Comparison of ENCODE assay signal across 18 cellular contexts in the genomic region with DNA sequence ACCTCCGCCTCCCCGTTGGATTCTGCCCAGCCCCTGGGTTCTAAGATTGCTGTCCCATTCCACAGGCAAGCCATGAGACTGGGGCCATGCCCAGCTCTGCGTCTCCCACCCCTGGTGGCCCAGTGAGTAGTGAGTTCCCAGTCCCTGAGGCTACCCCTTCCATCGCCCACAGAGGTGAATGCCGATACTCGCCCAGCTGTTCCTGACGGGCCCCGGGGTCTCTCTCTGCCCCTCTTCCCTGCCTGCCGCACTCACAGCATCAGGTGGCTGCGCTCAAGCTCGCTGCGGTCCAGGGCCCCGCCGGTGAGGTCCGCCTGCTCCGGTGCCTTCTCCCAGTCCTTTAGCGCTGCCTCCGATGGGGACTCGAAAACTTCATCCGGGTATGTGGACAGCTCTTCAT. TPM values are rescaled to one million over a fixed set of nuclear protein-coding genes. Genes with fewer than 3 reads are reported as not detected.
A peak's percentile ranks its signal among the peaks of the same experiment; 100 is the strongest.
DNase-seq lines count a peak whose midpoint lies in the region; ATAC-seq and TF ChIP-seq lines count a peak whose summit lies in the region.
"Had no signal": no experiment of that assay in that cellular context is flagged by ENCODE, and none has a peak within 500 bp of the region (broad histone marks: within the 10 kb centered on the region; RNA-seq: fewer than 3 reads in every experiment).

No MANE protein-coding gene starts in this region.

- H3K4me3 Mint-ChIP-seq in neural crest cell = no peak overlapping the region
- H3K4me3 Mint-ChIP-seq: CD14-positive monocyte; CD4-positive, alpha-beta memory T cell had no signal

- H3K4me3 ChIP-seq in GM06990 (replicated peaks; ENCODE audit: low read depth, low read length) = no peak overlapping the region
- H3K4me3 ChIP-seq: BLaER1, GM12878, GM23248, HAP-1 had no signal

- TF ChIP-seq CTCF in GM06990 (IDR thresholded peaks at IDR 0.05; ENCODE audit: insufficient read depth, low read length, poor library complexity, severe bottlenecking) = no peak
- TF ChIP-seq CTCF in neural crest cell (conservative IDR thresholded peaks at IDR 0.05) = no peak

- intact Hi-C loops in Right ventricle myocardium inferior (cut with DNase I) (no loop called here), cardiac septum (cut with DNase I) (no loop called here)

- peaks cover 4% of the 10 kb centered on the region for H3K27me3 Mint-ChIP-seq in neural crest cell (ENCODE audit: low read depth)

- DNase-seq in Right ventricle myocardium inferior (ENCODE audit: missing footprints) (peak; percentile 46), cardiac septum (ENCODE audit: low spot score) (no peak), GM06990 (ENCODE audit: extremely low read depth, insufficient read length) (peak; percentile 10), neural crest cell (ENCODE audit: low read depth, low spot score) (no peak), SK-N-DZ (ENCODE audit: low spot score) (no peak)
- DNase-seq: 8988T, DMS153, DMS79, GF-D8, GM23248, IMR-90 had no signal

- peak overlapping the region; percentile 50 for H3K27ac Mint-ChIP-seq in neural crest cell (ENCODE audit: unreplicated experiment)
- H3K27ac Mint-ChIP-seq: CD4-positive, alpha-beta memory T cell had no signal

- peaks cover 4% of the 10 kb centered on the region for H3K36me3 Mint-ChIP-seq in neural crest cell (ENCODE audit: low read depth)

- no peak for ATAC-seq in Right ventricle myocardium inferior
- ATAC-seq in HG03175 (IDR thresholded peaks at IDR 0.05; ENCODE audit: unreplicated experiment) = no peak
- ATAC-seq in GM21515 (IDR thresholded peaks at IDR 0.05; ENCODE audit: unreplicated experiment) = no peak
- ATAC-seq: GM12878 had no signal

- H3K36me3 ChIP-seq in GM06990 (ENCODE audit: control insufficient read depth, insufficient read depth, low read length) = peaks cover 10% of the 10 kb centered on the region

- no peaks in the 10 kb centered on the region for H3K27me3 ChIP-seq in GM06990 (replicated peaks; ENCODE audit: control insufficient read depth, insufficient read depth, low read length)
- H3K27me3 ChIP-seq: BLaER1 had no signal

- peaks cover 15% of the 10 kb centered on the region for H3K4me1 Mint-ChIP-seq in neural crest cell

- no peaks in the 10 kb centered on the region for H3K9me3 Mint-ChIP-seq in neural crest cell
- H3K9me3 Mint-ChIP-seq: CD14-positive monocyte had no signal

RNA-seq across cellular contexts. Expression of a gene that starts 8.7 kb away (rescaled TPM):
- total RNA-seq in Right ventricle myocardium inferior (80.7 TPM), cardiac septum (45.6 TPM), neural crest cell (79.1 and 85.6 TPM in 2 replicates)
- 82.8 and 118 TPM in 2 replicates for polyA plus RNA-seq in SK-N-DZ (2014; cell fraction: cytosol; rRNA removed)
- polyA plus RNA-seq in SK-N-DZ (2014; cell fraction: nucleus; rRNA removed) = 39.4 and 52.0 TPM in 2 replicates

RNA-seq across cellular contexts. Expression of a gene that starts 8.9 kb away (rescaled TPM):
- total RNA-seq in Right ventricle myocardium inferior (11.3 TPM), cardiac septum (9.2 TPM), neural crest cell (35.8 and 36.7 TPM in 2 replicates)
- 22.1 and 27.1 TPM in 2 replicates for polyA plus RNA-seq in SK-N-DZ (2014; cell fraction: cytosol; rRNA removed)
- polyA plus RNA-seq in SK-N-DZ (2014; cell fraction: nucleus; rRNA removed) = 13.1 and 25.6 TPM in 2 replicates

RNA-seq across cellular contexts. Expression of a gene that starts 10.1 kb away (rescaled TPM):
- 24.5 TPM for total RNA-seq in Right ventricle myocardium inferior
- total RNA-seq in cardiac septum = 31.4 TPM
- total RNA-seq in neural crest cell = 46.5 TPM in 2 replicates
- polyA plus RNA-seq in SK-N-DZ (2014; cell fraction: cytosol; rRNA removed) = 0.60 and 3.3 TPM in 2 replicates
- 15.2 and 16.0 TPM in 2 replicates for polyA plus RNA-seq in SK-N-DZ (2014; cell fraction: nucleus; rRNA removed)
- total RNA-seq: CD4-positive, alpha-beta memory T cell had no signal
- polyA plus RNA-seq: CD14-positive monocyte; CD4-positive, alpha-beta memory T cell had no signal

RNA-seq across cellular contexts. Expression of a gene that starts 15.7 kb away (rescaled TPM):
- total RNA-seq in Right ventricle myocardium inferior (37.2 TPM), cardiac septum (33.6 TPM), neural crest cell (47.7 and 50.0 TPM in 2 replicates)
- polyA plus RNA-seq in SK-N-DZ (2014; cell fraction: cytosol; rRNA removed) = 69.5 and 87.0 TPM in 2 replicates
- polyA plus RNA-seq in SK-N-DZ (2014; cell fraction: nucleus; rRNA removed) = 45.3 and 75.7 TPM in 2 replicates

Comparison
In these comparisons a context has a peak if more than half of its experiments do, and no peak if none do; other contexts are left out.
1. DNase-seq: peak in Right ventricle myocardium inferior (single experiment) and GM06990 (single experiment); none in cardiac septum (single experiment), neural crest cell (single experiment) and SK-N-DZ (single experiment).